ENCODE assay signal across 19 cellular contexts in the genomic region with DNA sequence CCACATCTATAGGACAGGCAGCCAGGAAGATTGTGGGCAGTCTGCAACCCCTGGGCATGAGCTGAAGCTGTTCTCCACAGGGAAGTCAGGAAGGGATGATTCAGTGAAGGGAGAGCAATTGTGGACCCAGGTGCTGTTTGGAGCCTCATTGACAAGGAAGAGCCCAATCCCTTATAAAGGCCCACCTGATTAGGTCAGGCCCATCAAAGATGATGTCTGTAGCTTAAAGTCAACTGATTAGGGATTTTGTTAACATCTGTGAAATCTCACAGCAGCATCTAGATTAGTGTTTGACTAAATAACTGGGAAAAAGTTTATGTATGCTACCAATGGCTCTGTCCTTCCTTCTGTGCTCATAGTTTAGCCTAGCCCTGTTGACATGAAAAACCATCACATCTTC.
"Had no signal": no experiment of that assay in that cellular context is flagged by ENCODE, and none has a peak within 500 bp of the region (broad histone marks: within the 10 kb centered on the region; RNA-seq: fewer than 3 reads in every experiment).

No MANE protein-coding gene starts in this region.

- H3K4me3 ChIP-seq: esophagus muscularis mucosa, gastroesophageal sphincter, left ventricle myocardium inferior, lower lobe of right lung, psoas muscle, right lobe of liver, stomach, thoracic aorta, transverse colon had no signal

- H3K9me3 ChIP-seq: esophagus muscularis mucosa, gastroesophageal sphincter, left ventricle myocardium inferior, lower lobe of right lung, psoas muscle, right lobe of liver, stomach, thoracic aorta, transverse colon had no signal

- H3K4me1 ChIP-seq: gastroesophageal sphincter, left ventricle myocardium inferior, lower lobe of right lung, parathyroid adenoma, right lobe of liver had no signal

- FAIRE-seq: endometrium had no signal

- H3K9ac ChIP-seq: parathyroid adenoma had no signal

- H3K79me2 ChIP-seq: parathyroid adenoma had no signal

- H2AFZ ChIP-seq: parathyroid adenoma had no signal

- DNase-seq: effector memory CD4-positive, alpha-beta T cell; glutamatergic neuron; immature natural killer cell; left ventricle myocardium inferior; lower lobe of right lung; psoas muscle; retina; right lobe of liver; stimulated activated CD4-positive, alpha-beta T cell treated with anti-CD3 and anti-CD28 coated beads, Interleukin-4, amount 100 ng/mL, for 24 hours; stimulated activated naive B cell treated with anti-CD40 and anti-IgM and Interleukin-4, amounts not matched to agents 10 μg/mL and 1 μg/mL and 100 μg/mL, for 72 hours; stomach; substantia nigra; transverse colon had no signal

- H3K27ac ChIP-seq: epithelial cell of prostate, esophagus muscularis mucosa, gastroesophageal sphincter, left ventricle myocardium inferior, lower lobe of right lung, parathyroid adenoma, psoas muscle, right lobe of liver, stomach, thoracic aorta, transverse colon had no signal

- H3K27me3 ChIP-seq: esophagus muscularis mucosa, gastroesophageal sphincter, right lobe of liver, stomach, transverse colon had no signal

- ATAC-seq: gastroesophageal sphincter; lower lobe of right lung; psoas muscle; right lobe of liver; stimulated activated naive B cell treated with anti-CD40 and anti-IgM and Interleukin-4, amounts not matched to agents 10 μg/mL and 1 μg/mL and 100 μg/mL, for 72 hours had no signal

- H3K36me3 ChIP-seq: esophagus muscularis mucosa, gastroesophageal sphincter, left ventricle myocardium inferior, lower lobe of right lung, right lobe of liver, stomach, thoracic aorta, transverse colon had no signal
